Comparison of ENCODE assay signal across 10 cellular contexts in the genomic region with DNA sequence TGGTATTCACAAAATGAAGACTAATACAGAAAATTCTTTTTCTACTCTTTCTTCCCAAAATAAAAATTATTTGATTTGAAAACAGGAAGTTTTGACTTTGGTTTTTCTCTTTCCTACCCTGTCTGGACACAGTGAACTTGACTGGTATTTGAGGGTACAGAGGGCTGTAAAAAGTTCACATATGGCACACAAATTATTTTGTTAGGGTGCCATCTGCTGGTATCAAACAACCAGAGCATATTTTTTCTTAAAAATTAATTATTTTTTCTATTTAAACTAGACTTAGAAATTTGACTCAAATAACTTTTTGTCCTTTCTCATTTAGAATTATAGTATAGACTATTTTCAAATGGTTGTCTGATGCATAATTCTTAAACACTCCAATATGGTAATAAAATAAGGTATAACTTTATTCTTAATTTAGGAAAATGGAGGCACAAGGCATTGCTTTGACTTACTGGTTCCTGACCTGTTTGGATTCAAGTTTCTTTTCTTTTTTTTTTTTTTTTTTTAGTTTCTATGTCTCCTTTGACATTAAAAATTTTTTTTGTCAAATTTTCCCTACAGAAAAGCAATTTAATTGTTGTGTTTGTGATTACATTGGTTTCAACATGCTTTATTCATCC.
DNase-seq lines count a peak whose midpoint lies in the region; ATAC-seq and TF ChIP-seq lines count a peak whose summit lies in the region.
"Had no signal": no experiment of that assay in that cellular context is flagged by ENCODE, and none has a peak within 500 bp of the region (broad histone marks: within the 10 kb centered on the region; RNA-seq: fewer than 3 reads in every experiment).

No MANE protein-coding gene starts in this region.

- no peaks in the 10 kb centered on the region for H3K36me3 Mint-ChIP-seq in Calu3 (ENCODE audit: insufficient read depth, unreplicated experiment)
- H3K36me3 Mint-ChIP-seq: activated naive CD8-positive, alpha-beta T cell treated with anti-CD3 and anti-CD28 coated beads for 36 hours had no signal

- BruUV-seq in Calu3 (replicated peaks; lab: Mats Ljungman, UMichigan) = no TSS peak

- H3K36me3 ChIP-seq in adipocyte (ENCODE audit: control insufficient read depth, insufficient read depth, low read length, severe bottlenecking) (no peaks in the 10 kb centered on the region), liver (ENCODE audit: control insufficient read depth in 4 of 4, insufficient read depth in 3 of 4, low read depth in 1 of 4, low read length in 3 of 4) (no peaks in the 10 kb centered on the region), WERI-Rb-1 (no peaks in the 10 kb centered on the region)

- no peaks in the 10 kb centered on the region for H3K9me3 Mint-ChIP-seq in Calu3 (ENCODE audit: low read depth, unreplicated experiment)
- H3K9me3 Mint-ChIP-seq: activated naive CD8-positive, alpha-beta T cell treated with anti-CD3 and anti-CD28 coated beads for 36 hours had no signal

- no peaks in the 10 kb centered on the region for H3K4me1 Mint-ChIP-seq in Calu3 (ENCODE audit: low read depth, unreplicated experiment)
- H3K4me1 Mint-ChIP-seq: activated naive CD8-positive, alpha-beta T cell treated with anti-CD3 and anti-CD28 coated beads for 36 hours; IgD-negative memory B cell had no signal

- peaks cover 11% of the 10 kb centered on the region for H3K27me3 Mint-ChIP-seq in Calu3 (ENCODE audit: unreplicated experiment)
- H3K27me3 Mint-ChIP-seq: activated naive CD8-positive, alpha-beta T cell treated with anti-CD3 and anti-CD28 coated beads for 36 hours; IgD-negative memory B cell had no signal

- intact Hi-C loops in Calu3 (cut with micrococcal nuclease; ENCODE audit: unreplicated experiment) = loop anchor here (1.0 to 5.0 kb wide), 3 partner anchors 520 to 783 kb away; no protein-coding TSS in a partner anchor

- TF ChIP-seq RAD21 in liver (IDR thresholded peaks at IDR 0.05) = peak; percentile 50 to 64

- peak; percentile 4 for DNase-seq in Calu3
- peak; percentile 37 for DNase-seq in LHCN-M2 (ENCODE audit: low read depth)
- peak; percentile 61 for DNase-seq in adipocyte (ENCODE audit: low read depth)
- DNase-seq in WERI-Rb-1 = no peak
- DNase-seq in stimulated activated CD4-positive, alpha-beta T cell treated with anti-CD3 and anti-CD28 coated beads, Interleukin-1b, Interleukin-23, amount 100 ng/mL, for 48 hours = no peak
- DNase-seq: activated naive CD8-positive, alpha-beta T cell treated with anti-CD3 and anti-CD28 coated beads for 36 hours had no signal

- H3K9ac ChIP-seq in adipocyte (ENCODE audit: low read length) (no peak overlapping the region), liver (ENCODE audit: low read depth in 1 of 2, low read length in 2 of 2) (no peak overlapping the region)

- no peak overlapping the region for H3K4me3 ChIP-seq in adipocyte (ENCODE audit: low read length)
- H3K4me3 ChIP-seq in liver (ENCODE audit: low read depth in 1 of 3, low read length in 3 of 3) = no peak overlapping the region
- no peak overlapping the region for H3K4me3 ChIP-seq in WERI-Rb-1 (ENCODE audit: low read depth, low read length)

- no peak overlapping the region for H3K27ac Mint-ChIP-seq in Calu3 (ENCODE audit: unreplicated experiment)
- H3K27ac Mint-ChIP-seq: activated naive CD8-positive, alpha-beta T cell treated with anti-CD3 and anti-CD28 coated beads for 36 hours; IgD-negative memory B cell had no signal

- H3K27ac ChIP-seq in liver (ENCODE audit: low read depth in 1 of 2, low read length in 2 of 2) = no peak overlapping the region
- no peak overlapping the region for H3K27ac ChIP-seq in WERI-Rb-1

- H3K27me3 ChIP-seq in adipocyte (replicated peaks; ENCODE audit: control insufficient read depth, insufficient read depth, low read length) (peaks cover 20% of the 10 kb centered on the region), liver (ENCODE audit: control insufficient read depth in 4 of 4, insufficient read depth in 4 of 4, low read length in 3 of 4) (peaks cover 0 to 3% (median 0%) of the 10 kb centered on the region in 4 donors), WERI-Rb-1 (ENCODE audit: insufficient read depth, low read depth, severe bottlenecking) (no peaks in the 10 kb centered on the region)

- no peak overlapping the region for H3K4me3 Mint-ChIP-seq in Calu3 (ENCODE audit: low read depth, unreplicated experiment)
- H3K4me3 Mint-ChIP-seq: activated naive CD8-positive, alpha-beta T cell treated with anti-CD3 and anti-CD28 coated beads for 36 hours; IgD-negative memory B cell had no signal

- TF ChIP-seq CTCF in Calu3 (IDR thresholded peaks at IDR 0.05; ENCODE audit: unreplicated experiment) (peak; percentile 38), liver (IDR thresholded peaks at IDR 0.05; ENCODE audit: low read depth, low read length, missing input control) (peak; percentile 28), WERI-Rb-1 (IDR thresholded peaks at IDR 0.05; ENCODE audit: low read depth, low read length) (no peak)

- H3K9me3 ChIP-seq in adipocyte (ENCODE audit: control insufficient read depth, low read length) = no peaks in the 10 kb centered on the region
- H3K9me3 ChIP-seq in liver (ENCODE audit: control insufficient read depth in 4 of 4, low read length in 3 of 4) = no peaks in the 10 kb centered on the region
- no peaks in the 10 kb centered on the region for H3K9me3 ChIP-seq in WERI-Rb-1 (ENCODE audit: severe bottlenecking)

- H3K4me1 ChIP-seq in adipocyte (ENCODE audit: control insufficient read depth, insufficient read depth, low read length) (no peaks in the 10 kb centered on the region), liver (ENCODE audit: control insufficient read depth in 4 of 4, insufficient read depth in 4 of 4, low read length in 3 of 4) (no peaks in the 10 kb centered on the region)

- ATAC-seq in HG03196 (IDR thresholded peaks at IDR 0.05; ENCODE audit: unreplicated experiment) (no peak), HG03565 (IDR thresholded peaks at IDR 0.05; ENCODE audit: unreplicated experiment) (no peak)

- CTCF ChIA-PET in Calu3 (lab: Charles Lee) = interaction anchor here (0.8 kb wide), 2 partner anchors 780 to 785 kb away, joined by 3 to 4 read pairs; no protein-coding TSS in a partner anchor

TF ChIP-seq in liver, 16 proteins besides CTCF, POLR2A, EP300 and RAD21 (continues in another document):
- TF ChIP-seq, protein P1, sequence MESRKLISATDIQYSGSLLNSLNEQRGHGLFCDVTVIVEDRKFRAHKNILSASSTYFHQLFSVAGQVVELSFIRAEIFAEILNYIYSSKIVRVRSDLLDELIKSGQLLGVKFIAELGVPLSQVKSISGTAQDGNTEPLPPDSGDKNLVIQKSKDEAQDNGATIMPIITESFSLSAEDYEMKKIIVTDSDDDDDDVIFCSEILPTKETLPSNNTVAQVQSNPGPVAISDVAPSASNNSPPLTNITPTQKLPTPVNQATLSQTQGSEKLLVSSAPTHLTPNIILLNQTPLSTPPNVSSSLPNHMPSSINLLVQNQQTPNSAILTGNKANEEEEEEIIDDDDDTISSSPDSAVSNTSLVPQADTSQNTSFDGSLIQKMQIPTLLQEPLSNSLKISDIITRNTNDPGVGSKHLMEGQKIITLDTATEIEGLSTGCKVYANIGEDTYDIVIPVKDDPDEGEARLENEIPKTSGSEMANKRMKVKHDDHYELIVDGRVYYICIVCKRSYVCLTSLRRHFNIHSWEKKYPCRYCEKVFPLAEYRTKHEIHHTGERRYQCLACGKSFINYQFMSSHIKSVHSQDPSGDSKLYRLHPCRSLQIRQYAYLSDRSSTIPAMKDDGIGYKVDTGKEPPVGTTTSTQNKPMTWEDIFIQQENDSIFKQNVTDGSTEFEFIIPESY (IDR thresholded peaks at IDR 0.05) = no peak
- TF ChIP-seq JUND (IDR thresholded peaks at IDR 0.05) (no peak), HNF4G (IDR thresholded peaks at IDR 0.05) (no peak), NR2F2 (IDR thresholded peaks at IDR 0.05) (no peak), YY1 (IDR thresholded peaks at IDR 0.05) (no peak), RXRA (IDR thresholded peaks at IDR 0.05) (no peak), FOXA1 (IDR thresholded peaks at IDR 0.05) (no peak), TAF1 (conservative IDR thresholded peaks at IDR 0.05) (no peak), EGR1 (IDR thresholded peaks at IDR 0.05; ENCODE audit: low read depth in 2 of 2) (no peak), HNF4A (conservative IDR thresholded peaks at IDR 0.05) (no peak), FOXA2 (IDR thresholded peaks at IDR 0.05) (no peak), GABPA (IDR thresholded peaks at IDR 0.05 in 1 of 2, conservative IDR thresholded peaks at IDR 0.05 in 1 of 2) (no peak)
- TF ChIP-seq, protein P2, sequence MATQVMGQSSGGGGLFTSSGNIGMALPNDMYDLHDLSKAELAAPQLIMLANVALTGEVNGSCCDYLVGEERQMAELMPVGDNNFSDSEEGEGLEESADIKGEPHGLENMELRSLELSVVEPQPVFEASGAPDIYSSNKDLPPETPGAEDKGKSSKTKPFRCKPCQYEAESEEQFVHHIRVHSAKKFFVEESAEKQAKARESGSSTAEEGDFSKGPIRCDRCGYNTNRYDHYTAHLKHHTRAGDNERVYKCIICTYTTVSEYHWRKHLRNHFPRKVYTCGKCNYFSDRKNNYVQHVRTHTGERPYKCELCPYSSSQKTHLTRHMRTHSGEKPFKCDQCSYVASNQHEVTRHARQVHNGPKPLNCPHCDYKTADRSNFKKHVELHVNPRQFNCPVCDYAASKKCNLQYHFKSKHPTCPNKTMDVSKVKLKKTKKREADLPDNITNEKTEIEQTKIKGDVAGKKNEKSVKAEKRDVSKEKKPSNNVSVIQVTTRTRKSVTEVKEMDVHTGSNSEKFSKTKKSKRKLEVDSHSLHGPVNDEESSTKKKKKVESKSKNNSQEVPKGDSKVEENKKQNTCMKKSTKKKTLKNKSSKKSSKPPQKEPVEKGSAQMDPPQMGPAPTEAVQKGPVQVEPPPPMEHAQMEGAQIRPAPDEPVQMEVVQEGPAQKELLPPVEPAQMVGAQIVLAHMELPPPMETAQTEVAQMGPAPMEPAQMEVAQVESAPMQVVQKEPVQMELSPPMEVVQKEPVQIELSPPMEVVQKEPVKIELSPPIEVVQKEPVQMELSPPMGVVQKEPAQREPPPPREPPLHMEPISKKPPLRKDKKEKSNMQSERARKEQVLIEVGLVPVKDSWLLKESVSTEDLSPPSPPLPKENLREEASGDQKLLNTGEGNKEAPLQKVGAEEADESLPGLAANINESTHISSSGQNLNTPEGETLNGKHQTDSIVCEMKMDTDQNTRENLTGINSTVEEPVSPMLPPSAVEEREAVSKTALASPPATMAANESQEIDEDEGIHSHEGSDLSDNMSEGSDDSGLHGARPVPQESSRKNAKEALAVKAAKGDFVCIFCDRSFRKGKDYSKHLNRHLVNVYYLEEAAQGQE (IDR thresholded peaks at IDR 0.05) = no peak
- TF ChIP-seq, protein P3, sequence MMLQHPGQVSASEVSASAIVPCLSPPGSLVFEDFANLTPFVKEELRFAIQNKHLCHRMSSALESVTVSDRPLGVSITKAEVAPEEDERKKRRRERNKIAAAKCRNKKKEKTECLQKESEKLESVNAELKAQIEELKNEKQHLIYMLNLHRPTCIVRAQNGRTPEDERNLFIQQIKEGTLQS (IDR thresholded peaks at IDR 0.05) = no peak
- TF ChIP-seq, protein P4, sequence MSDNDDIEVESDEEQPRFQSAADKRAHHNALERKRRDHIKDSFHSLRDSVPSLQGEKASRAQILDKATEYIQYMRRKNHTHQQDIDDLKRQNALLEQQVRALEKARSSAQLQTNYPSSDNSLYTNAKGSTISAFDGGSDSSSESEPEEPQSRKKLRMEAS (IDR thresholded peaks at IDR 0.05) = no peak

Comparison
In these comparisons a context has a peak if more than half of its experiments do, and no peak if none do; other contexts are left out.
1. DNase-seq: peak in Calu3 (single experiment), LHCN-M2 (single experiment) and adipocyte (single experiment); none in WERI-Rb-1 (single experiment) and stimulated activated CD4-positive, alpha-beta T cell treated with anti-CD3 and anti-CD28 coated beads, Interleukin-1b, Interleukin-23, amount 100 ng/mL, for 48 hours (single experiment).